ENCODE assay signal across 1 cellular context in the genomic region with DNA sequence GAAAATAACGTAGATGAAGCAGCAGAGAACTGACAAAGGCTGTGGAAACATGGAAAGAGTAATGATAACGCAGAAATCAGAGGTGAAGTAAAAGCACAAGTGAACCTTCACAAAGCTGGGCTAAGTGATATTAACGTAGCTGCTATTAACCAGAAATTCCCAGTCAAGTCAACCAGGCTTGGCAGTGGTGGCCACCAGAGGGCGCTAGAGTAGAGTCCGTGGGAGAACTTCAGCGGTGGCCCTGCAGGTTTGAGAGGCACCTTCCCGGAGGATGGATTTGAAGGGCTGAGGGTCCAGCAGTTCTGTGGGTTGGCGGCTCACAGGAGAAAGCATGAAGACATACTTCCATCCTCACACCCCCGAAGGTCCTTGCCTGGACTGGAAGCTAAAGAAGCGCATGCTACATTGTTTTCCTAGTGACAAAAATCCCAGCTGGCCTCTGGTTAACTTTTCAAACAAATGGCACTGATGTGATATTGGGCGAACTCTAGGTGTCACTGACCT.
A peak's percentile ranks its signal among the peaks of the same experiment; 100 is the strongest.
TF ChIP-seq lines count a peak whose summit lies in the region.

No MANE protein-coding gene starts in this region.

TF ChIP-seq in HepG2, 621 proteins besides CTCF, POLR2A, EP300 and RAD21 (continued from another document and continues in another):
- TF ChIP-seq, protein P1, sequence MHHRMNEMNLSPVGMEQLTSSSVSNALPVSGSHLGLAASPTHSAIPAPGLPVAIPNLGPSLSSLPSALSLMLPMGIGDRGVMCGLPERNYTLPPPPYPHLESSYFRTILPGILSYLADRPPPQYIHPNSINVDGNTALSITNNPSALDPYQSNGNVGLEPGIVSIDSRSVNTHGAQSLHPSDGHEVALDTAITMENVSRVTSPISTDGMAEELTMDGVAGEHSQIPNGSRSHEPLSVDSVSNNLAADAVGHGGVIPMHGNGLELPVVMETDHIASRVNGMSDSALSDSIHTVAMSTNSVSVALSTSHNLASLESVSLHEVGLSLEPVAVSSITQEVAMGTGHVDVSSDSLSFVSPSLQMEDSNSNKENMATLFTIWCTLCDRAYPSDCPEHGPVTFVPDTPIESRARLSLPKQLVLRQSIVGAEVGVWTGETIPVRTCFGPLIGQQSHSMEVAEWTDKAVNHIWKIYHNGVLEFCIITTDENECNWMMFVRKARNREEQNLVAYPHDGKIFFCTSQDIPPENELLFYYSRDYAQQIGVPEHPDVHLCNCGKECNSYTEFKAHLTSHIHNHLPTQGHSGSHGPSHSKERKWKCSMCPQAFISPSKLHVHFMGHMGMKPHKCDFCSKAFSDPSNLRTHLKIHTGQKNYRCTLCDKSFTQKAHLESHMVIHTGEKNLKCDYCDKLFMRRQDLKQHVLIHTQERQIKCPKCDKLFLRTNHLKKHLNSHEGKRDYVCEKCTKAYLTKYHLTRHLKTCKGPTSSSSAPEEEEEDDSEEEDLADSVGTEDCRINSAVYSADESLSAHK (CRISPR knock-in tag; IDR thresholded peaks at IDR 0.05; ENCODE audit: borderline replicate concordance): no peak
- TF ChIP-seq IRF2 (CRISPR knock-in tag; IDR thresholded peaks at IDR 0.05): peak; percentile 45; the same call in 1 of the 2 replicates
- TF ChIP-seq SKI (IDR thresholded peaks at IDR 0.05; ENCODE audit: partially characterized antibody): no peak
- TF ChIP-seq FOSL1 (CRISPR knock-in tag; IDR thresholded peaks at IDR 0.05; ENCODE audit: borderline replicate concordance): no peak
- TF ChIP-seq, protein P2, sequence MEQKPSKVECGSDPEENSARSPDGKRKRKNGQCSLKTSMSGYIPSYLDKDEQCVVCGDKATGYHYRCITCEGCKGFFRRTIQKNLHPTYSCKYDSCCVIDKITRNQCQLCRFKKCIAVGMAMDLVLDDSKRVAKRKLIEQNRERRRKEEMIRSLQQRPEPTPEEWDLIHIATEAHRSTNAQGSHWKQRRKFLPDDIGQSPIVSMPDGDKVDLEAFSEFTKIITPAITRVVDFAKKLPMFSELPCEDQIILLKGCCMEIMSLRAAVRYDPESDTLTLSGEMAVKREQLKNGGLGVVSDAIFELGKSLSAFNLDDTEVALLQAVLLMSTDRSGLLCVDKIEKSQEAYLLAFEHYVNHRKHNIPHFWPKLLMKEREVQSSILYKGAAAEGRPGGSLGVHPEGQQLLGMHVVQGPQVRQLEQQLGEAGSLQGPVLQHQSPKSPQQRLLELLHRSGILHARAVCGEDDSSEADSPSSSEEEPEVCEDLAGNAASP (CRISPR knock-in tag; IDR thresholded peaks at IDR 0.05; ENCODE audit: borderline replicate concordance): 0 out of 2 replicates have a peak, but pooled peaks have one; percentile 22
- peak; percentile 40; the same call in 1 of the 2 replicates for TF ChIP-seq FOSL2 (CRISPR knock-in tag; IDR thresholded peaks at IDR 0.05)
- TF ChIP-seq, protein P3, sequence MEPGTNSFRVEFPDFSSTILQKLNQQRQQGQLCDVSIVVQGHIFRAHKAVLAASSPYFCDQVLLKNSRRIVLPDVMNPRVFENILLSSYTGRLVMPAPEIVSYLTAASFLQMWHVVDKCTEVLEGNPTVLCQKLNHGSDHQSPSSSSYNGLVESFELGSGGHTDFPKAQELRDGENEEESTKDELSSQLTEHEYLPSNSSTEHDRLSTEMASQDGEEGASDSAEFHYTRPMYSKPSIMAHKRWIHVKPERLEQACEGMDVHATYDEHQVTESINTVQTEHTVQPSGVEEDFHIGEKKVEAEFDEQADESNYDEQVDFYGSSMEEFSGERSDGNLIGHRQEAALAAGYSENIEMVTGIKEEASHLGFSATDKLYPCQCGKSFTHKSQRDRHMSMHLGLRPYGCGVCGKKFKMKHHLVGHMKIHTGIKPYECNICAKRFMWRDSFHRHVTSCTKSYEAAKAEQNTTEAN (CRISPR knock-in tag; conservative IDR thresholded peaks at IDR 0.05): 0 out of 2 replicates have a peak, but pooled peaks have one; percentile 25
- TF ChIP-seq, protein P4, sequence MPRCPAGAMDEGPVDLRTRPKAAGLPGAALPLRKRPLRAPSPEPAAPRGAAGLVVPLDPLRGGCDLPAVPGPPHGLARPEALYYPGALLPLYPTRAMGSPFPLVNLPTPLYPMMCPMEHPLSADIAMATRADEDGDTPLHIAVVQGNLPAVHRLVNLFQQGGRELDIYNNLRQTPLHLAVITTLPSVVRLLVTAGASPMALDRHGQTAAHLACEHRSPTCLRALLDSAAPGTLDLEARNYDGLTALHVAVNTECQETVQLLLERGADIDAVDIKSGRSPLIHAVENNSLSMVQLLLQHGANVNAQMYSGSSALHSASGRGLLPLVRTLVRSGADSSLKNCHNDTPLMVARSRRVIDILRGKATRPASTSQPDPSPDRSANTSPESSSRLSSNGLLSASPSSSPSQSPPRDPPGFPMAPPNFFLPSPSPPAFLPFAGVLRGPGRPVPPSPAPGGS (CRISPR knock-in tag; IDR thresholded peaks at IDR 0.05): no peak
- TF ChIP-seq SRSF4 (IDR thresholded peaks at IDR 0.05; ENCODE audit: low read depth, low read length, poor library complexity, severe bottlenecking): no peak
- TF ChIP-seq POLR2G (IDR thresholded peaks at IDR 0.05; ENCODE audit: low read depth, low read length): no peak
- TF ChIP-seq ZNF563 (CRISPR knock-in tag; IDR thresholded peaks at IDR 0.05): no peak
- TF ChIP-seq ZNF460 (CRISPR knock-in tag; IDR thresholded peaks at IDR 0.05; ENCODE audit: borderline replicate concordance): no peak
- TF ChIP-seq SMC3 (IDR thresholded peaks at IDR 0.05; ENCODE audit: low read length): peak; percentile 98
- TF ChIP-seq, protein P5, sequence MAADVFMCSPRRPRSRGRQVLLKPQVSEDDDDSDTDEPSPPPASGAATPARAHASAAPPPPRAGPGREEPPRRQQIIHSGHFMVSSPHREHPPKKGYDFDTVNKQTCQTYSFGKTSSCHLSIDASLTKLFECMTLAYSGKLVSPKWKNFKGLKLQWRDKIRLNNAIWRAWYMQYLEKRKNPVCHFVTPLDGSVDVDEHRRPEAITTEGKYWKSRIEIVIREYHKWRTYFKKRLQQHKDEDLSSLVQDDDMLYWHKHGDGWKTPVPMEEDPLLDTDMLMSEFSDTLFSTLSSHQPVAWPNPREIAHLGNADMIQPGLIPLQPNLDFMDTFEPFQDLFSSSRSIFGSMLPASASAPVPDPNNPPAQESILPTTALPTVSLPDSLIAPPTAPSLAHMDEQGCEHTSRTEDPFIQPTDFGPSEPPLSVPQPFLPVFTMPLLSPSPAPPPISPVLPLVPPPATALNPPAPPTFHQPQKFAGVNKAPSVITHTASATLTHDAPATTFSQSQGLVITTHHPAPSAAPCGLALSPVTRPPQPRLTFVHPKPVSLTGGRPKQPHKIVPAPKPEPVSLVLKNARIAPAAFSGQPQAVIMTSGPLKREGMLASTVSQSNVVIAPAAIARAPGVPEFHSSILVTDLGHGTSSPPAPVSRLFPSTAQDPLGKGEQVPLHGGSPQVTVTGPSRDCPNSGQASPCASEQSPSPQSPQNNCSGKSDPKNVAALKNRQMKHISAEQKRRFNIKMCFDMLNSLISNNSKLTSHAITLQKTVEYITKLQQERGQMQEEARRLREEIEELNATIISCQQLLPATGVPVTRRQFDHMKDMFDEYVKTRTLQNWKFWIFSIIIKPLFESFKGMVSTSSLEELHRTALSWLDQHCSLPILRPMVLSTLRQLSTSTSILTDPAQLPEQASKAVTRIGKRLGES (CRISPR knock-in tag; IDR thresholded peaks at IDR 0.05; ENCODE audit: borderline replicate concordance): no peak
- TF ChIP-seq, protein P6, sequence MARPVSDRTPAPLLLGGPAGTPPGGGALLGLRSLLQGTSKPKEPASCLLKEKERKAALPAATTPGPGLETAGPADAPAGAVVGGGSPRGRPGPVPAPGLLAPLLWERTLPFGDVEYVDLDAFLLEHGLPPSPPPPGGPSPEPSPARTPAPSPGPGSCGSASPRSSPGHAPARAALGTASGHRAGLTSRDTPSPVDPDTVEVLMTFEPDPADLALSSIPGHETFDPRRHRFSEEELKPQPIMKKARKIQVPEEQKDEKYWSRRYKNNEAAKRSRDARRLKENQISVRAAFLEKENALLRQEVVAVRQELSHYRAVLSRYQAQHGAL (CRISPR knock-in tag; IDR thresholded peaks at IDR 0.05; ENCODE audit: not compliant biosample characterization): no peak
- TF ChIP-seq ZMAT3 (CRISPR knock-in tag; conservative IDR thresholded peaks at IDR 0.05): 0 out of 2 replicates have a peak, but pooled peaks have one; percentile 17
- TF ChIP-seq, protein P7, sequence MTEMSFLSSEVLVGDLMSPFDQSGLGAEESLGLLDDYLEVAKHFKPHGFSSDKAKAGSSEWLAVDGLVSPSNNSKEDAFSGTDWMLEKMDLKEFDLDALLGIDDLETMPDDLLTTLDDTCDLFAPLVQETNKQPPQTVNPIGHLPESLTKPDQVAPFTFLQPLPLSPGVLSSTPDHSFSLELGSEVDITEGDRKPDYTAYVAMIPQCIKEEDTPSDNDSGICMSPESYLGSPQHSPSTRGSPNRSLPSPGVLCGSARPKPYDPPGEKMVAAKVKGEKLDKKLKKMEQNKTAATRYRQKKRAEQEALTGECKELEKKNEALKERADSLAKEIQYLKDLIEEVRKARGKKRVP (CRISPR knock-in tag; IDR thresholded peaks at IDR 0.05): no peak
- TF ChIP-seq, protein P8, sequence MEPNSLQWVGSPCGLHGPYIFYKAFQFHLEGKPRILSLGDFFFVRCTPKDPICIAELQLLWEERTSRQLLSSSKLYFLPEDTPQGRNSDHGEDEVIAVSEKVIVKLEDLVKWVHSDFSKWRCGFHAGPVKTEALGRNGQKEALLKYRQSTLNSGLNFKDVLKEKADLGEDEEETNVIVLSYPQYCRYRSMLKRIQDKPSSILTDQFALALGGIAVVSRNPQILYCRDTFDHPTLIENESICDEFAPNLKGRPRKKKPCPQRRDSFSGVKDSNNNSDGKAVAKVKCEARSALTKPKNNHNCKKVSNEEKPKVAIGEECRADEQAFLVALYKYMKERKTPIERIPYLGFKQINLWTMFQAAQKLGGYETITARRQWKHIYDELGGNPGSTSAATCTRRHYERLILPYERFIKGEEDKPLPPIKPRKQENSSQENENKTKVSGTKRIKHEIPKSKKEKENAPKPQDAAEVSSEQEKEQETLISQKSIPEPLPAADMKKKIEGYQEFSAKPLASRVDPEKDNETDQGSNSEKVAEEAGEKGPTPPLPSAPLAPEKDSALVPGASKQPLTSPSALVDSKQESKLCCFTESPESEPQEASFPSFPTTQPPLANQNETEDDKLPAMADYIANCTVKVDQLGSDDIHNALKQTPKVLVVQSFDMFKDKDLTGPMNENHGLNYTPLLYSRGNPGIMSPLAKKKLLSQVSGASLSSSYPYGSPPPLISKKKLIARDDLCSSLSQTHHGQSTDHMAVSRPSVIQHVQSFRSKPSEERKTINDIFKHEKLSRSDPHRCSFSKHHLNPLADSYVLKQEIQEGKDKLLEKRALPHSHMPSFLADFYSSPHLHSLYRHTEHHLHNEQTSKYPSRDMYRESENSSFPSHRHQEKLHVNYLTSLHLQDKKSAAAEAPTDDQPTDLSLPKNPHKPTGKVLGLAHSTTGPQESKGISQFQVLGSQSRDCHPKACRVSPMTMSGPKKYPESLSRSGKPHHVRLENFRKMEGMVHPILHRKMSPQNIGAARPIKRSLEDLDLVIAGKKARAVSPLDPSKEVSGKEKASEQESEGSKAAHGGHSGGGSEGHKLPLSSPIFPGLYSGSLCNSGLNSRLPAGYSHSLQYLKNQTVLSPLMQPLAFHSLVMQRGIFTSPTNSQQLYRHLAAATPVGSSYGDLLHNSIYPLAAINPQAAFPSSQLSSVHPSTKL (CRISPR knock-in tag; IDR thresholded peaks at IDR 0.05): peak; percentile 61
- TF ChIP-seq ZNF24 (IDR thresholded peaks at IDR 0.05): no peak
- peak; percentile 24; the same call in 1 of the 2 replicates for TF ChIP-seq SAP130 (CRISPR knock-in tag; IDR thresholded peaks at IDR 0.05; ENCODE audit: low read depth)
- TF ChIP-seq FOXA3 (CRISPR knock-in tag; IDR thresholded peaks at IDR 0.05): peak; percentile 50; the same call in 1 of the 2 replicates
- no peak for TF ChIP-seq ZNF775 (CRISPR knock-in tag; IDR thresholded peaks at IDR 0.05; ENCODE audit: borderline replicate concordance)
- peak; percentile 64; the same call in 1 of the 2 replicates for TF ChIP-seq REPIN1 (CRISPR knock-in tag; IDR thresholded peaks at IDR 0.05; ENCODE audit: borderline replicate concordance, low read depth)
- TF ChIP-seq KLF6 (CRISPR knock-in tag; IDR thresholded peaks at IDR 0.05): 0 out of 2 replicates have a peak, but pooled peaks have one; percentile 46
- TF ChIP-seq HIVEP1 (CRISPR knock-in tag; IDR thresholded peaks at IDR 0.05): no peak
- TF ChIP-seq RXRB (CRISPR knock-in tag; IDR thresholded peaks at IDR 0.05; ENCODE audit: borderline replicate concordance): peak; percentile 65; the same call in 1 of the 2 replicates
- no peak for TF ChIP-seq MAFF (IDR thresholded peaks at IDR 0.05; ENCODE audit: low read depth, low read length)
- no peak for TF ChIP-seq ZNF552 (CRISPR knock-in tag; IDR thresholded peaks at IDR 0.05; ENCODE audit: borderline replicate concordance)
- no peak for TF ChIP-seq ZBTB1 (CRISPR knock-in tag; IDR thresholded peaks at IDR 0.05; ENCODE audit: borderline replicate concordance)
- TF ChIP-seq ZNF253 (CRISPR knock-in tag; IDR thresholded peaks at IDR 0.05; ENCODE audit: borderline replicate concordance): no peak
- TF ChIP-seq XRCC5 (optimal IDR thresholded peaks at IDR 0.05; ENCODE audit: low read length): peak; percentile 65
- TF ChIP-seq, protein P9, sequence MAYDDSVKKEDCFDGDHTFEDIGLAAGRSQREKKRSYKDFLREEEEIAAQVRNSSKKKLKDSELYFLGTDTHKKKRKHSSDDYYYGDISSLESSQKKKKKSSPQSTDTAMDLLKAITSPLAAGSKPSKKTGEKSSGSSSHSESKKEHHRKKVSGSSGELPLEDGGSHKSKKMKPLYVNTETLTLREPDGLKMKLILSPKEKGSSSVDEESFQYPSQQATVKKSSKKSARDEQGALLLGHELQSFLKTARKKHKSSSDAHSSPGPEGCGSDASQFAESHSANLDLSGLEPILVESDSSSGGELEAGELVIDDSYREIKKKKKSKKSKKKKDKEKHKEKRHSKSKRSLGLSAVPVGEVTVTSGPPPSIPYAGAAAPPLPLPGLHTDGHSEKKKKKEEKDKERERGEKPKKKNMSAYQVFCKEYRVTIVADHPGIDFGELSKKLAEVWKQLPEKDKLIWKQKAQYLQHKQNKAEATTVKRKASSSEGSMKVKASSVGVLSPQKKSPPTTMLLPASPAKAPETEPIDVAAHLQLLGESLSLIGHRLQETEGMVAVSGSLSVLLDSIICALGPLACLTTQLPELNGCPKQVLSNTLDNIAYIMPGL (CRISPR knock-in tag; IDR thresholded peaks at IDR 0.05; ENCODE audit: borderline replicate concordance in 1 of 2, low read depth in 1 of 2): peak; percentile 61 to 78; a peak in 3 of 4 replicates
- peak; percentile 46; the same call in 1 of the 2 replicates for TF ChIP-seq KLF11 (CRISPR knock-in tag; IDR thresholded peaks at IDR 0.05)
- TF ChIP-seq, protein P10, sequence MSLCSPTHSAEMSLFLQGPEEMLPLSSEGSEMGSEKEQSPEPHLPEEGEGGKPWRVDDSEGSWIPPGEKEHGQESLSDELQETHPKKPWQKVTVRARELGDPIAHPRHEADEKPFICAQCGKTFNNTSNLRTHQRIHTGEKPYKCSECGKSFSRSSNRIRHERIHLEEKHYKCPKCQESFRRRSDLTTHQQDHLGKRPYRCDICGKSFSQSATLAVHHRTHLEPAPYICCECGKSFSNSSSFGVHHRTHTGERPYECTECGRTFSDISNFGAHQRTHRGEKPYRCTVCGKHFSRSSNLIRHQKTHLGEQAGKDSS (CRISPR knock-in tag; IDR thresholded peaks at IDR 0.05; ENCODE audit: borderline replicate concordance, low read depth): 0 out of 2 replicates have a peak, but pooled peaks have one; percentile 61
- no peak for TF ChIP-seq ZSCAN31 (CRISPR knock-in tag; IDR thresholded peaks at IDR 0.05; ENCODE audit: low read depth)
- TF ChIP-seq SOX6 (IDR thresholded peaks at IDR 0.05): no peak
- 0 out of 2 replicates have a peak, but pooled peaks have one; percentile 38 for TF ChIP-seq SOX6 (CRISPR knock-in tag; IDR thresholded peaks at IDR 0.05)
